In genomic region chr2:165920748-165921147, GRCh38 we compare ENCODE assay signal across 18 cellular contexts.
"Had no signal": no experiment of that assay in that cellular context is flagged by ENCODE, and none has a peak within 500 bp of the region (broad histone marks: within the 10 kb centered on the region; RNA-seq: fewer than 3 reads in every experiment).

No MANE protein-coding gene starts in this region.

- ATAC-seq: activated CD4-positive, CD25-positive, alpha-beta regulatory T cell treated with anti-CD3 and anti-CD28 coated beads, Interleukin-2, amount 50 U/mL, for 24 hours; left cardiac atrium; left ventricle myocardium superior; right lobe of liver; stimulated activated naive CD8-positive, alpha-beta T cell treated with anti-CD3 and anti-CD28 coated beads, Interleukin-15, Interleukin-2, amounts not matched to agents 100 U/mL and 50 U/mL, for 24 hours; T-cell had no signal

- H3K9me3 Mint-ChIP-seq: activated naive CD4-positive, alpha-beta T cell treated with anti-CD3 and anti-CD28 coated beads, Interleukin-2, amount 10 ng/mL, durations not matched to agents 7 days and 5 days; nephron; T-cell had no signal

- H3K4me1 Mint-ChIP-seq: nephron, T-cell had no signal

- H3K27ac Mint-ChIP-seq: nephron, progenitor cell of endocrine pancreas, T-cell had no signal

- H3K27me3 Mint-ChIP-seq: activated naive CD4-positive, alpha-beta T cell treated with anti-CD3 and anti-CD28 coated beads, Interleukin-2, amount 10 ng/mL, durations not matched to agents 7 days and 5 days; progenitor cell of endocrine pancreas; T-cell had no signal

- DNase-seq: activated gamma-delta T cell; activated naive CD4-positive, alpha-beta T cell treated with anti-CD3 and anti-CD28 coated beads, Interleukin-2, amount 10 ng/mL, durations not matched to agents 7 days and 5 days; central memory CD4-positive, alpha-beta T cell; dermis blood vessel endothelial cell; effector CD4-positive, alpha-beta T cell; esophagus squamous epithelium; islet precursor cell; left cardiac atrium; left ventricle myocardium superior; right lobe of liver; stimulated activated CD4-positive, alpha-beta T cell treated with anti-CD3 and anti-CD28 coated beads, Interleukin-2, amount 100 ng/mL, for 48 hours; stimulated activated naive CD8-positive, alpha-beta T cell treated with anti-CD3 and anti-CD28 coated beads, Interleukin-15, Interleukin-2, amounts not matched to agents 100 U/mL and 50 U/mL, for 24 hours; T-cell; testis; trophoblast cell had no signal

- H3K4me3 Mint-ChIP-seq: activated naive CD4-positive, alpha-beta T cell treated with anti-CD3 and anti-CD28 coated beads, Interleukin-2, amount 10 ng/mL, durations not matched to agents 7 days and 5 days; nephron; T-cell had no signal
